2 cellular contexts compared by ENCODE assay signal in genomic region chrX:64195862-64196261, GRCh38.
TF ChIP-seq lines count a peak whose summit lies in the region.

No MANE protein-coding gene starts in this region.

TF ChIP-seq in H1, 55 proteins besides CTCF, POLR2A, EP300 and RAD21:
- no peak for TF ChIP-seq BACH1 (IDR thresholded peaks at IDR 0.05; ENCODE audit: low read length)
- TF ChIP-seq EGR1 (IDR thresholded peaks at IDR 0.05; ENCODE audit: borderline replicate concordance, low read depth, low read length): no peak
- no peak for TF ChIP-seq JUN (IDR thresholded peaks at IDR 0.05; ENCODE audit: low read depth, low read length)
- no peak for TF ChIP-seq JUND (IDR thresholded peaks at IDR 0.05; ENCODE audit: low read length)
- TF ChIP-seq TEAD4 (IDR thresholded peaks at IDR 0.05; ENCODE audit: low read depth, low read length): no peak
- TF ChIP-seq FOSL1 (IDR thresholded peaks at IDR 0.05; ENCODE audit: insufficient read depth, low read depth, low read length): no peak
- no peak for TF ChIP-seq KDM1A (IDR thresholded peaks at IDR 0.05; ENCODE audit: borderline replicate concordance, low read length)
- no peak for TF ChIP-seq SUZ12 (IDR thresholded peaks at IDR 0.05; ENCODE audit: low read length)
- no peak for TF ChIP-seq SP1 (IDR thresholded peaks at IDR 0.05; ENCODE audit: low read depth, low read length)
- TF ChIP-seq RFX5 (IDR thresholded peaks at IDR 0.05; ENCODE audit: borderline replicate concordance, low read depth, low read length): no peak
- TF ChIP-seq, protein P1, sequence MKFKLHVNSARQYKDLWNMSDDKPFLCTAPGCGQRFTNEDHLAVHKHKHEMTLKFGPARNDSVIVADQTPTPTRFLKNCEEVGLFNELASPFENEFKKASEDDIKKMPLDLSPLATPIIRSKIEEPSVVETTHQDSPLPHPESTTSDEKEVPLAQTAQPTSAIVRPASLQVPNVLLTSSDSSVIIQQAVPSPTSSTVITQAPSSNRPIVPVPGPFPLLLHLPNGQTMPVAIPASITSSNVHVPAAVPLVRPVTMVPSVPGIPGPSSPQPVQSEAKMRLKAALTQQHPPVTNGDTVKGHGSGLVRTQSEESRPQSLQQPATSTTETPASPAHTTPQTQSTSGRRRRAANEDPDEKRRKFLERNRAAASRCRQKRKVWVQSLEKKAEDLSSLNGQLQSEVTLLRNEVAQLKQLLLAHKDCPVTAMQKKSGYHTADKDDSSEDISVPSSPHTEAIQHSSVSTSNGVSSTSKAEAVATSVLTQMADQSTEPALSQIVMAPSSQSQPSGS (IDR thresholded peaks at IDR 0.05; ENCODE audit: low read length): no peak
- no peak for TF ChIP-seq TAF1 (IDR thresholded peaks at IDR 0.05; ENCODE audit: low read depth, low read length)
- no peak for TF ChIP-seq HDAC6 (IDR thresholded peaks at IDR 0.05; ENCODE audit: low read depth, low read length)
TF ChIP-seq in H1: peak in this region for 0.

TF ChIP-seq in HEK293T, 16 proteins besides CTCF, POLR2A, EP300 and RAD21:
- no peak for TF ChIP-seq LEF1 (IDR thresholded peaks at IDR 0.05; ENCODE audit: borderline replicate concordance)
- TF ChIP-seq SUZ12 (IDR thresholded peaks at IDR 0.05): no peak
- no peak for TF ChIP-seq BHLHE40 (IDR thresholded peaks at IDR 0.05; ENCODE audit: borderline replicate concordance)
- no peak for TF ChIP-seq HDGF (IDR thresholded peaks at IDR 0.05; ENCODE audit: borderline replicate concordance)
- no peak for TF ChIP-seq ELF4 (IDR thresholded peaks at IDR 0.05)
- TF ChIP-seq SP1 (IDR thresholded peaks at IDR 0.05): no peak
- TF ChIP-seq TARDBP (IDR thresholded peaks at IDR 0.05): no peak
- TF ChIP-seq FOXK2 (IDR thresholded peaks at IDR 0.05): no peak
- no peak for TF ChIP-seq ZNF384 (IDR thresholded peaks at IDR 0.05)
- TF ChIP-seq NFRKB (IDR thresholded peaks at IDR 0.05): no peak
- no peak for TF ChIP-seq PKNOX1 (IDR thresholded peaks at IDR 0.05)
- no peak for TF ChIP-seq CTBP1 (IDR thresholded peaks at IDR 0.05; ENCODE audit: borderline replicate concordance)
- no peak for TF ChIP-seq ARNT (IDR thresholded peaks at IDR 0.05)
TF ChIP-seq in HEK293T: peak in this region for 0.
